16 cellular contexts compared by ENCODE assay signal in genomic region chr2:239818531-239819011, GRCh38.
DNase-seq lines count a peak whose midpoint lies in the region; ATAC-seq and TF ChIP-seq lines count a peak whose summit lies in the region.
"Had no signal": no experiment of that assay in that cellular context is flagged by ENCODE, and none has a peak within 500 bp of the region (broad histone marks: within the 10 kb centered on the region; RNA-seq: fewer than 3 reads in every experiment).

No MANE protein-coding gene starts in this region.

- intact Hi-C loops in CD14-positive monocyte (cut with micrococcal nuclease): no loop called here

- H3K4me3 Mint-ChIP-seq in CD14-positive monocyte: no peak overlapping the region
- H3K4me3 Mint-ChIP-seq in activated naive CD8-positive, alpha-beta T cell treated with anti-CD3 and anti-CD28 coated beads for 36 hours: no peak overlapping the region
- H3K4me3 Mint-ChIP-seq: activated naive CD4-positive, alpha-beta T cell treated with anti-CD3 and anti-CD28 coated beads, Interleukin-2, amount 10 ng/mL, durations not matched to agents 7 days and 5 days had no signal

- CTCF ChIA-PET in RWPE1 (lab: Yijun Ruan, JAX): interaction anchor here (0.7 kb wide), 1 partner anchor 118 kb away, joined by 3 read pairs; no protein-coding TSS in a partner anchor

- peaks cover 15 to 26% (median 16%) of the 10 kb centered on the region in 3 donors for H3K27me3 Mint-ChIP-seq in CD14-positive monocyte (ENCODE audit: low read depth in 3 of 3)
- H3K27me3 Mint-ChIP-seq in activated naive CD8-positive, alpha-beta T cell treated with anti-CD3 and anti-CD28 coated beads for 36 hours: peaks cover 4% of the 10 kb centered on the region

- H3K27ac ChIP-seq in caudate nucleus (ENCODE audit: low read depth, low read length) (peak overlapping the region; percentile 24), layer of hippocampus (ENCODE audit: low read depth, low read length) (peak overlapping the region; percentile 46), RWPE1 (no peak overlapping the region)
- H3K27ac ChIP-seq: SK-N-MC had no signal

- no peaks in the 10 kb centered on the region for H3K36me3 Mint-ChIP-seq in CD14-positive monocyte
- no peaks in the 10 kb centered on the region for H3K36me3 Mint-ChIP-seq in activated naive CD8-positive, alpha-beta T cell treated with anti-CD3 and anti-CD28 coated beads for 36 hours
- H3K36me3 Mint-ChIP-seq: activated naive CD4-positive, alpha-beta T cell treated with anti-CD3 and anti-CD28 coated beads, Interleukin-2, amount 10 ng/mL, durations not matched to agents 7 days and 5 days had no signal

- peak; percentile 26 for DNase-seq in CD14-positive monocyte (ENCODE audit: low spot score)
- peak in 34 of 61 donors; percentile 13 to 59 (median 32) for DNase-seq in caudate nucleus (lab: John Stamatoyannopoulos, UW)
- DNase-seq in putamen (ENCODE audit: low spot score): peak; percentile 75
- DNase-seq in COLO668 (lab: John Stamatoyannopoulos, UW; ENCODE audit: unreplicated experiment): no peak
- DNase-seq in RWPE1 (ENCODE audit: low spot score): no peak
- DNase-seq in activated naive CD8-positive, alpha-beta T cell treated with anti-CD3 and anti-CD28 coated beads for 36 hours: no peak
- DNase-seq: activated CD4-positive, alpha-beta T cell treated with anti-CD3 and anti-CD28 coated beads for 1 hour; activated naive CD4-positive, alpha-beta T cell treated with anti-CD3 and anti-CD28 coated beads, Interleukin-2, amount 10 ng/mL, durations not matched to agents 7 days and 5 days; erythroblast; mesendoderm; NCI-H69; stimulated activated CD4-positive, alpha-beta T cell treated with anti-CD3 and anti-CD28 coated beads, Interleukin-4, amount 100 ng/mL, for 1 hour; T-helper 9 cell had no signal

- no peaks in the 10 kb centered on the region for H3K4me1 Mint-ChIP-seq in CD14-positive monocyte
- H3K4me1 Mint-ChIP-seq in activated naive CD8-positive, alpha-beta T cell treated with anti-CD3 and anti-CD28 coated beads for 36 hours: no peaks in the 10 kb centered on the region
- H3K4me1 Mint-ChIP-seq: activated naive CD4-positive, alpha-beta T cell treated with anti-CD3 and anti-CD28 coated beads, Interleukin-2, amount 10 ng/mL, durations not matched to agents 7 days and 5 days had no signal

- POLR2A ChIA-PET in RWPE1 (lab: Yijun Ruan, JAX; ENCODE audit: low non-redundant PET): no interaction called here

- no peak for ATAC-seq in HG02884 (IDR thresholded peaks at IDR 0.05; ENCODE audit: unreplicated experiment)

- no peaks in the 10 kb centered on the region for H3K27me3 ChIP-seq in layer of hippocampus (ENCODE audit: control insufficient read depth, insufficient read depth, low read length)

- peaks cover 0 to 4% (median 0%) of the 10 kb centered on the region in 7 donors for H3K9me3 Mint-ChIP-seq in CD14-positive monocyte
- no peaks in the 10 kb centered on the region for H3K9me3 Mint-ChIP-seq in activated naive CD8-positive, alpha-beta T cell treated with anti-CD3 and anti-CD28 coated beads for 36 hours
- H3K9me3 Mint-ChIP-seq: activated naive CD4-positive, alpha-beta T cell treated with anti-CD3 and anti-CD28 coated beads, Interleukin-2, amount 10 ng/mL, durations not matched to agents 7 days and 5 days had no signal

- H3K27ac Mint-ChIP-seq in CD14-positive monocyte: no peak overlapping the region
- no peak overlapping the region for H3K27ac Mint-ChIP-seq in activated naive CD8-positive, alpha-beta T cell treated with anti-CD3 and anti-CD28 coated beads for 36 hours
- H3K27ac Mint-ChIP-seq: activated naive CD4-positive, alpha-beta T cell treated with anti-CD3 and anti-CD28 coated beads, Interleukin-2, amount 10 ng/mL, durations not matched to agents 7 days and 5 days had no signal

- TF ChIP-seq CTCF in CD14-positive monocyte (IDR thresholded peaks at IDR 0.05): no peak
- no peak for TF ChIP-seq CTCF in RWPE1 (conservative IDR thresholded peaks at IDR 0.05; ENCODE audit: low read depth)

Comparison
In these comparisons a context has a peak if more than half of its experiments do, and no peak if none do; other contexts are left out.
1. DNase-seq: peak in CD14-positive monocyte (single experiment), caudate nucleus (34 of 61) and putamen (single experiment); none in COLO668 (single experiment), RWPE1 (single experiment) and activated naive CD8-positive, alpha-beta T cell treated with anti-CD3 and anti-CD28 coated beads for 36 hours (single experiment).